ENCODE assay signal across 8 cellular contexts in the genomic region with DNA sequence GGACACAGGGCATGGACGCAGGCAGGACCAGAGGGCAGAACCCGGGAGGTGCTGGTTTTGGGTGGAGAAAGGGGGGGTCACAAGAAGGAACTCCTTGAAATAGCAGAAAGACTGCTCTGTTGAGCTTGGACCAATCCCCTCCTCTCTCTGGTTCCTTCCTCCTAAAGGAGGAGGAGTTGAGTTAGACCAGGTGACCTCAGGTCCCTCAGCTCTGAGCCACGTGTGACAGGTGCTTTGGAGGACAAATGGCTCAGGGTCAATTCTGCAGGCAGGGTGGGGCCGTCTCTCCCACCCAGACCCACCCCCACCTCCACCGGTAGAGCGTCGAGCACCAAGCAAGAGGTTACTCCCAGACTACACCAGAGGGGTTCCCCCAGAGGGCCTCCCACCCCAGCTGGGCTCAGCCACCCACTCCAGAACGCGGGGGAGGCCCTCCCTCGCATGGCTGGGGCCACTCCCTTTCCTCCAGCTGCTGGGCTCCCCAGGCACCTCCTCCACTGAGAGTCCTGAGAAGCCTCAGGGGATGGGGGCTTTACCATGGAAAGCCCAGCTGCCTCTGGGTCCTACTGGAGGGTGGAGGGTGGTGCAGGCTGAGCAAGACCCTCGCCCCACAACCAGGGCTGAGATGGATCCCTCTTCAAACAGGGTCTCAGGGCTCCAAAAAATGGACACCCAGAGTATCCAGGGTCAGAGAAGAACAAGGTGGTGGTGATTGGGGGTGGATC. TPM values are rescaled to one million over a fixed set of nuclear protein-coding genes. Genes with fewer than 3 reads are reported as not detected.
DNase-seq lines count a peak whose midpoint lies in the region; ATAC-seq and TF ChIP-seq lines count a peak whose summit lies in the region.

No MANE protein-coding gene starts in this region.

- peak overlapping the region; percentile 91 for H3K23ac ChIP-seq in neuronal stem cell (ENCODE audit: low read depth, low read length, poor library complexity)

- no peak overlapping the region for H3K4ac ChIP-seq in neuronal stem cell (ENCODE audit: low read length)

- H2AK5ac ChIP-seq in neuronal stem cell (ENCODE audit: low read depth, low read length) = peak overlapping the region; percentile 99

- H2BK15ac ChIP-seq in neuronal stem cell (ENCODE audit: low read length) = peak overlapping the region; percentile 98

- H2AFZ ChIP-seq in fibroblast of lung (ENCODE audit: low read length) = no peak overlapping the region
- H2AFZ ChIP-seq in neuronal stem cell (ENCODE audit: low read length) = peak overlapping the region; percentile 75

- peak overlapping the region; percentile 96 for H3K4me2 ChIP-seq in fibroblast of lung (ENCODE audit: extremely low read depth, insufficient read depth, low read length)
- peak overlapping the region; percentile 89 for H3K4me2 ChIP-seq in neuronal stem cell (ENCODE audit: insufficient read depth, low read length, poor library complexity, severe bottlenecking)

- H4K20me1 ChIP-seq in fibroblast of lung (ENCODE audit: control insufficient read depth, extremely low read depth, insufficient read depth, low read length) = no peaks in the 10 kb centered on the region

- in situ Hi-C loops in HAP-1 (cut with MboI; ENCODE audit: low sequenced_read_pairs) = no loop called here

- peaks cover 32% of the 10 kb centered on the region for H3K79me2 ChIP-seq in fibroblast of lung (ENCODE audit: control insufficient read depth, insufficient read depth, low read length)

- no peak overlapping the region for H3K14ac ChIP-seq in neuronal stem cell (ENCODE audit: low read length)

- ATAC-seq in HG02763 (IDR thresholded peaks at IDR 0.05; ENCODE audit: unreplicated experiment) (no peak), GM18873 (IDR thresholded peaks at IDR 0.05; ENCODE audit: low FRiP score, unreplicated experiment) (no peak)

- DNase-seq in HAP-1 (ENCODE audit: low spot score in 2 of 2) (peak; percentile 51 to 79), NCI-H2171 treated with DMSO at 0.1 percent for 48 hours (lab: John Stamatoyannopoulos, UW) (peak; percentile 66), fibroblast of lung (ENCODE audit: low read depth in 2 of 2) (peak; percentile 25 to 43), neuronal stem cell (ENCODE audit: low spot score) (peak; percentile 52)
- peak; percentile 39 to 50 for DNase-seq in activated CD4-positive, alpha-beta T cell treated with anti-CD3 and anti-CD28 coated beads, Interleukin-2, amount 50 U/mL, for 4 hours

- H3K27me3 ChIP-seq in HAP-1 (ENCODE audit: low read depth) (no peaks in the 10 kb centered on the region), fibroblast of lung (ENCODE audit: control insufficient read depth, insufficient read depth, low read length) (no peaks in the 10 kb centered on the region), neuronal stem cell (ENCODE audit: control insufficient read depth in 3 of 3, insufficient read depth in 3 of 3, low read depth in 1 of 3, low read length in 3 of 3) (no peaks in the 10 kb centered on the region)

- peak overlapping the region; percentile 96 for H4K8ac ChIP-seq in neuronal stem cell (ENCODE audit: low read depth, low read length)

- H3K4me1 ChIP-seq in HAP-1 (no peaks in the 10 kb centered on the region), fibroblast of lung (ENCODE audit: control insufficient read depth, extremely low read depth, insufficient read depth, low read length) (peaks cover 21% of the 10 kb centered on the region), neuronal stem cell (ENCODE audit: control insufficient read depth in 2 of 2, insufficient read depth in 1 of 2, low read depth in 1 of 2, low read length in 2 of 2) (peaks cover 13 to 22% of the 10 kb centered on the region in 2 donors)

- no peak overlapping the region for H4K91ac ChIP-seq in neuronal stem cell (ENCODE audit: low read depth, low read length, poor library complexity)

- peak overlapping the region; percentile 92 for H3K18ac ChIP-seq in neuronal stem cell (ENCODE audit: low read length)

- H2BK5ac ChIP-seq in neuronal stem cell (ENCODE audit: low read length) = peak overlapping the region; percentile 94

- H2BK120ac ChIP-seq in neuronal stem cell (ENCODE audit: low read depth, low read length) = peak overlapping the region; percentile 31

- H3K36me3 ChIP-seq in HAP-1 (replicated peaks) (peaks cover 29% of the 10 kb centered on the region), fibroblast of lung (ENCODE audit: control insufficient read depth, insufficient read depth, low read length) (peaks cover 19% of the 10 kb centered on the region), neuronal stem cell (replicated peaks in 1 of 2; ENCODE audit: control insufficient read depth in 2 of 2, insufficient read depth in 2 of 2, low read length in 2 of 2) (peaks cover 24 to 25% of the 10 kb centered on the region in 2 donors)

- H3K27ac ChIP-seq in fibroblast of lung (ENCODE audit: insufficient read depth, low read length) = peak overlapping the region; percentile 80
- peak overlapping the region; percentile 91 for H3K27ac ChIP-seq in neuronal stem cell (replicated peaks; ENCODE audit: low read length)

- H3K9ac ChIP-seq in fibroblast of lung (ENCODE audit: insufficient read depth, low read length) (peak overlapping the region; percentile 82), neuronal stem cell (ENCODE audit: low read depth, low read length, poor library complexity) (peak overlapping the region; percentile 77)

- H3K4me3 ChIP-seq in HAP-1 (peak overlapping the region; percentile 47), fibroblast of lung (replicated peaks in 1 of 4; ENCODE audit: control extremely low read depth in 1 of 4, insufficient read depth in 1 of 4, low read depth in 3 of 4, low read length in 4 of 4) (peak overlapping the region; percentile 48 to 86 (median 79)), neuronal stem cell (ENCODE audit: low read length in 2 of 2) (peak overlapping the region; percentile 14 to 68)

- H3K9me3 ChIP-seq in HAP-1 (no peaks in the 10 kb centered on the region), fibroblast of lung (ENCODE audit: control insufficient read depth, insufficient read depth, low read depth, low read length) (no peaks in the 10 kb centered on the region), neuronal stem cell (replicated peaks in 1 of 2; ENCODE audit: control insufficient read depth in 2 of 2, insufficient read depth in 1 of 2, low read depth in 1 of 2, low read length in 2 of 2) (peaks cover 0 to 5% of the 10 kb centered on the region in 2 donors)

- H3K79me1 ChIP-seq in neuronal stem cell (ENCODE audit: low read depth, low read length) = peaks cover 10% of the 10 kb centered on the region

- H2BK12ac ChIP-seq in neuronal stem cell (ENCODE audit: low read length) = peak overlapping the region; percentile 90

- TF ChIP-seq CTCF in GM12872 (IDR thresholded peaks at IDR 0.05; ENCODE audit: insufficient read depth, low read depth, low read length) (peak; percentile 42; the same call in 2 of the 3 replicates), fibroblast of lung (conservative IDR thresholded peaks at IDR 0.05 in 1 of 2, IDR thresholded peaks at IDR 0.05 in 1 of 2; ENCODE audit: low read depth in 1 of 2, low read length in 2 of 2) (peak in 1 of 2 donors; percentile 20)

- WGBS in neuronal stem cell (ENCODE audit: extremely low coverage in 2 of 2, insufficient read length in 2 of 2, insufficient replicate concordance in 1 of 2), 2 donors = no CpG with 5 or more reads among the region's 11 CpGs

RNA-seq across cellular contexts. Expression of a gene that starts 7.7 kb away (rescaled TPM):
- 113 and 190 TPM in 2 replicates for total RNA-seq in fibroblast of lung
- polyA plus RNA-seq in fibroblast of lung = 164 and 180 TPM in 2 replicates
- 224 and 226 TPM in 2 replicates for polyA plus RNA-seq in fibroblast of lung (2012)
- polyA minus RNA-seq in fibroblast of lung (ENCODE audit: low replicate concordance) = 842 and 992 TPM in 2 replicates
- 42.3 TPM for polyA plus RNA-seq in neuronal stem cell (2013, experiment 1 of 2)
- polyA plus RNA-seq in neuronal stem cell (2013, experiment 2 of 2) = 42.0 TPM

RNA-seq across cellular contexts. Expression of a gene that starts 28.7 kb away (rescaled TPM):
- total RNA-seq in fibroblast of lung = 105 and 120 TPM in 2 replicates
- polyA plus RNA-seq in fibroblast of lung = 119 and 138 TPM in 2 replicates
- polyA plus RNA-seq in fibroblast of lung (2012) = 58.3 and 63.7 TPM in 2 replicates
- 34.5 and 37.5 TPM in 2 replicates for polyA minus RNA-seq in fibroblast of lung (ENCODE audit: low replicate concordance)
- polyA plus RNA-seq in neuronal stem cell (2013, experiment 1 of 2) = 30.8 TPM
- 32.4 TPM for polyA plus RNA-seq in neuronal stem cell (2013, experiment 2 of 2)

RNA-seq across cellular contexts. Expression of a gene that starts 31.7 kb away (rescaled TPM):
- 32.1 and 34.5 TPM in 2 replicates for total RNA-seq in fibroblast of lung
- 18.6 and 21.0 TPM in 2 replicates for polyA plus RNA-seq in fibroblast of lung
- 19.6 and 21.9 TPM in 2 replicates for polyA plus RNA-seq in fibroblast of lung (2012)
- 51.3 and 54.5 TPM in 2 replicates for polyA minus RNA-seq in fibroblast of lung (ENCODE audit: low replicate concordance)
- polyA plus RNA-seq in neuronal stem cell (2013, experiment 1 of 2) = 11.1 TPM
- polyA plus RNA-seq in neuronal stem cell (2013, experiment 2 of 2) = 10.1 TPM
